In the genomic region with DNA sequence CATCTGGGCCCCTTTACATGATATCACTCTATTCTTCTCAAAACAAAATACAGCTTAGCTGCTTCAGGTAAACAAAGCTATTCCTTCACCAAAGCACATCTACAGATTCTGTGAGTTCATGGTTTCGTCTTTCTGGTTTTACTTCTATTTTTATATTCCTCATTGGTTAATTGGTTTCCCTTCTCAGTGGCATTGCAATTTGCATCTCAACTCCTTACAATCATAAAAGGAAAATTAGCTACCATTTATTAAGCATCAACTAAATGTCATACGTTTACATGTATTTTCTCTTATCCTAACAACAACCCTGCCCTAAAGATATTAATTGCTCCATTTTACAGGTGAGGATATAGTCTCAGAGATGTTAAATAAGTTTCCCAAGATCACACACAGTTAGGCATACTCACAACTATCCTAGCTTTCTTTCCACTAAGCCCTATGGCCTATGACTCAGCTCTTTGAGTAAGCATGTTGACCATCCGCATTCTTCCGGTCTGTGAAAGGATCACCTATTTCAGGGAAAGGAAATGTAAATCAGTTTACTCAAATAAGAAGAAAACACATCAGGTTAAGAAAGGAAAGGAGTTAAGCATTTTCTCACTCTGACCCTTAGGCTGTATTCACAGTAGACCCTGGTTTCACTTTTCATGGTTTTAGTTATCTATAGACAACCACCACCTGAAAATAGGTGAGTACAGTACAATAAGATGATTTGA, we compare ENCODE assay signal across 9 cellular contexts.
DNase-seq lines count a peak whose midpoint lies in the region; ATAC-seq, FAIRE-seq and TF ChIP-seq lines count a peak whose summit lies in the region.
"Had no signal": no experiment of that assay in that cellular context is flagged by ENCODE, and none has a peak within 500 bp of the region (broad histone marks: within the 10 kb centered on the region; RNA-seq: fewer than 3 reads in every experiment).

No MANE protein-coding gene starts in this region.

- TF ChIP-seq EP300 in HepG2 (IDR thresholded peaks at IDR 0.05; ENCODE audit: low read depth in 2 of 2, low read length in 2 of 2) (no peak; a peak in 1 of 4 replicates), HepG2 (CRISPR knock-in tag; IDR thresholded peaks at IDR 0.05; ENCODE audit: borderline replicate concordance) (peak; percentile 28; the same call in 1 of the 2 replicates)

- no peak for TF ChIP-seq POLR2A in HepG2 (IDR thresholded peaks at IDR 0.05; ENCODE audit: insufficient read depth in 1 of 2, low read depth in 2 of 2, low read length in 2 of 2)

- TF ChIP-seq CTCF in HepG2 (CRISPR knock-in tag; IDR thresholded peaks at IDR 0.05) (no peak), chondrocyte (IDR thresholded peaks at IDR 0.05) (no peak)

- no peak overlapping the region for H3K27ac ChIP-seq in HepG2 (ENCODE audit: extremely low read length, insufficient read depth, low read length)
- H3K27ac ChIP-seq: VCaP had no signal

- no peak for TF ChIP-seq RAD21 in HepG2 (CRISPR knock-in tag; IDR thresholded peaks at IDR 0.05)

- no peaks in the 10 kb centered on the region for H3K4me1 Mint-ChIP-seq in chondrocyte (ENCODE audit: low read depth)

- 38% methylated on average over 4 of the region's 4 CpGs for WGBS in HepG2 (ENCODE audit: low lambda C conversion rate)

- in situ Hi-C loops in HepG2 (cut with HindIII; ENCODE audit: extremely low pct_ligation_motif_present, low pct_unique_long_range_greater_than_20kb): loop anchor here (5.0 kb wide), 1 partner anchor 111 kb away; no protein-coding TSS in a partner anchor

- H3K36me3 ChIP-seq in NT2/D1 (ENCODE audit: insufficient read depth, insufficient read length, low read length): no peaks in the 10 kb centered on the region
- H3K36me3 ChIP-seq in HepG2 (replicated peaks in 1 of 2; ENCODE audit: control insufficient read depth in 1 of 2, insufficient read depth in 2 of 2, low read length in 2 of 2): no peaks in the 10 kb centered on the region

- peak overlapping the region; percentile 76 for H2AFZ ChIP-seq in HepG2 (ENCODE audit: low read length)

- H3K4me1 ChIP-seq in NT2/D1 (ENCODE audit: insufficient read depth, insufficient read length): no peaks in the 10 kb centered on the region
- peaks cover 26% of the 10 kb centered on the region for H3K4me1 ChIP-seq in HepG2 (ENCODE audit: insufficient read depth, low read length)

- no peak overlapping the region for H3K4me3 Mint-ChIP-seq in chondrocyte (ENCODE audit: unreplicated experiment)

- peak; percentile 79 for FAIRE-seq in HepG2 (lab: Jason Lieb, UNC)

- CTCF ChIA-PET in HepG2 (lab: Yijun Ruan, JAX; ENCODE audit: low intra/inter-chr PET ratio, low total read pairs): no interaction called here

- no TSS peak for BruUV-seq in HepG2 (replicated peaks; lab: Mats Ljungman, UMichigan)

- peak overlapping the region; percentile 29; the same call in 1 of the 2 replicates for H3K4me2 ChIP-seq in HepG2 (ENCODE audit: low read depth, low read length)

- ATAC-seq in GM18873 (IDR thresholded peaks at IDR 0.05; ENCODE audit: low FRiP score, unreplicated experiment) (peak; percentile 94), HG02840 (IDR thresholded peaks at IDR 0.05; ENCODE audit: low FRiP score, unreplicated experiment) (peak; percentile 93), HepG2 (peak; percentile 87)

- H3K27me3 ChIP-seq in NT2/D1 (ENCODE audit: insufficient read depth, insufficient read length): no peaks in the 10 kb centered on the region
- H3K27me3 ChIP-seq in HepG2 (ENCODE audit: control insufficient read depth in 1 of 2, insufficient read depth in 2 of 2, low read length in 2 of 2): no peaks in the 10 kb centered on the region; a peak in 1 of 5 replicates

- H3K4me3 ChIP-seq in NT2/D1 (ENCODE audit: insufficient read length, low read depth) (no peak overlapping the region), HepG2 (replicated peaks in 1 of 3; ENCODE audit: insufficient read depth in 1 of 3, low read depth in 2 of 3, low read length in 3 of 3) (no peak overlapping the region)

- intact Hi-C loops in HepG2 (cut with micrococcal nuclease; ENCODE audit: unreplicated experiment) (no loop called here), posterior cingulate gyrus (cut with DNase I) (loop anchor here (10.0 kb wide), 1 partner anchor 108 kb away; no protein-coding TSS in a partner anchor)

- H4K20me1 ChIP-seq in HepG2 (ENCODE audit: insufficient read depth, low read length): no peaks in the 10 kb centered on the region

- H3K27me3 Mint-ChIP-seq in chondrocyte (ENCODE audit: low read depth): peaks cover 21% of the 10 kb centered on the region

- H3K9me3 ChIP-seq in NT2/D1 (ENCODE audit: insufficient read depth, low read length): peaks cover 31% of the 10 kb centered on the region; the same call in 1 of the 2 replicates
- H3K9me3 ChIP-seq in HepG2 (ENCODE audit: low read length): no peaks in the 10 kb centered on the region

- POLR2A ChIA-PET in HepG2 (lab: Yijun Ruan, JAX): no interaction called here

- no peaks in the 10 kb centered on the region for H3K9me3 Mint-ChIP-seq in chondrocyte (ENCODE audit: low read depth)

- H3K79me2 ChIP-seq in HepG2 (ENCODE audit: insufficient read depth, low read length): no peaks in the 10 kb centered on the region

- no peaks in the 10 kb centered on the region for H3K36me3 Mint-ChIP-seq in chondrocyte (ENCODE audit: low read depth)

- DNase-seq in NT2/D1 (ENCODE audit: low read depth, low spot score) (peak; percentile 83), HepG2 (ENCODE audit: low spot score) (peak; percentile 70), putamen (ENCODE audit: low spot score) (no peak), chondrocyte (ENCODE audit: low spot score) (no peak), posterior cingulate gyrus (no peak)
- no peak for DNase-seq in activated CD4-positive, alpha-beta T cell treated with anti-CD3 and anti-CD28 coated beads for 1 hour

- H3K27ac Mint-ChIP-seq in chondrocyte (ENCODE audit: unreplicated experiment): no peak overlapping the region

- H3K9ac ChIP-seq in NT2/D1 (ENCODE audit: insufficient read length, low read depth): no peak overlapping the region
- H3K9ac ChIP-seq in HepG2 (ENCODE audit: insufficient read depth, low read depth, low read length): no peak overlapping the region

TF ChIP-seq in HepG2, 621 proteins besides CTCF, POLR2A, EP300 and RAD21 (continues in another document):
- TF ChIP-seq FOXA1 (IDR thresholded peaks at IDR 0.05) (no peak), FOXA1 (CRISPR knock-in tag; IDR thresholded peaks at IDR 0.05) (peak; percentile 79), ZNF121 (CRISPR knock-in tag; IDR thresholded peaks at IDR 0.05) (no peak), ZNF546 (CRISPR knock-in tag; conservative IDR thresholded peaks at IDR 0.05) (no peak), ZC3H13 (CRISPR knock-in tag; IDR thresholded peaks at IDR 0.05) (no peak), ZNF766 (CRISPR knock-in tag; IDR thresholded peaks at IDR 0.05; ENCODE audit: borderline replicate concordance) (no peak), FOSL2 (CRISPR knock-in tag; IDR thresholded peaks at IDR 0.05) (peak; percentile 95), DR1 (CRISPR knock-in tag; IDR thresholded peaks at IDR 0.05) (no peak), MIER2 (CRISPR knock-in tag; IDR thresholded peaks at IDR 0.05) (no peak), ZNF644 (CRISPR knock-in tag; IDR thresholded peaks at IDR 0.05; ENCODE audit: low read depth) (peak; percentile 85), ZNF451 (CRISPR knock-in tag; IDR thresholded peaks at IDR 0.05) (no peak)
- TF ChIP-seq, protein P1, sequence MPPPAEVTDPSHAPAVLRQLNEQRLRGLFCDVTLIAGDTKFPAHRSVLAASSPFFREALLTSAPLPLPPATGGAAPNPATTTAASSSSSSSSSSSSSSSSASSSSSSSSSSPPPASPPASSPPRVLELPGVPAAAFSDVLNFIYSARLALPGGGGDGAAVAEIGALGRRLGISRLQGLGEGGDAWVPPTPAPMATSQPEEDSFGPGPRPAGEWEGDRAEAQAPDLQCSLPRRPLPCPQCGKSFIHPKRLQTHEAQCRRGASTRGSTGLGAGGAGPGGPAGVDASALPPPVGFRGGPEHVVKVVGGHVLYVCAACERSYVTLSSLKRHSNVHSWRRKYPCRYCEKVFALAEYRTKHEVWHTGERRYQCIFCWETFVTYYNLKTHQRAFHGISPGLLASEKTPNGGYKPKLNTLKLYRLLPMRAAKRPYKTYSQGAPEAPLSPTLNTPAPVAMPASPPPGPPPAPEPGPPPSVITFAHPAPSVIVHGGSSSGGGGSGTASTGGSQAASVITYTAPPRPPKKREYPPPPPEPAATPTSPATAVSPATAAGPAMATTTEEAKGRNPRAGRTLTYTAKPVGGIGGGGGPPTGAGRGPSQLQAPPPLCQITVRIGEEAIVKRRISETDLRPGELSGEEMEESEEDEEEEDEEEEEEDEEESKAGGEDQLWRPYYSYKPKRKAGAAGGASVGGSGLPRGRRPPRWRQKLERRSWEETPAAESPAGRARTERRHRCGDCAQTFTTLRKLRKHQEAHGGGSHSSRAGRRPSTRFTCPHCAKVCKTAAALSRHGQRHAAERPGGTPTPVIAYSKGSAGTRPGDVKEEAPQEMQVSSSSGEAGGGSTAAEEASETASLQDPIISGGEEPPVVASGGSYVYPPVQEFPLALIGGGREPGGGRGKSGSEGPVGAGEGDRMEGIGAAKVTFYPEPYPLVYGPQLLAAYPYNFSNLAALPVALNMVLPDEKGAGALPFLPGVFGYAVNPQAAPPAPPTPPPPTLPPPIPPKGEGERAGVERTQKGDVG (CRISPR knock-in tag; IDR thresholded peaks at IDR 0.05; ENCODE audit: borderline replicate concordance): no peak
- TF ChIP-seq, protein P2, sequence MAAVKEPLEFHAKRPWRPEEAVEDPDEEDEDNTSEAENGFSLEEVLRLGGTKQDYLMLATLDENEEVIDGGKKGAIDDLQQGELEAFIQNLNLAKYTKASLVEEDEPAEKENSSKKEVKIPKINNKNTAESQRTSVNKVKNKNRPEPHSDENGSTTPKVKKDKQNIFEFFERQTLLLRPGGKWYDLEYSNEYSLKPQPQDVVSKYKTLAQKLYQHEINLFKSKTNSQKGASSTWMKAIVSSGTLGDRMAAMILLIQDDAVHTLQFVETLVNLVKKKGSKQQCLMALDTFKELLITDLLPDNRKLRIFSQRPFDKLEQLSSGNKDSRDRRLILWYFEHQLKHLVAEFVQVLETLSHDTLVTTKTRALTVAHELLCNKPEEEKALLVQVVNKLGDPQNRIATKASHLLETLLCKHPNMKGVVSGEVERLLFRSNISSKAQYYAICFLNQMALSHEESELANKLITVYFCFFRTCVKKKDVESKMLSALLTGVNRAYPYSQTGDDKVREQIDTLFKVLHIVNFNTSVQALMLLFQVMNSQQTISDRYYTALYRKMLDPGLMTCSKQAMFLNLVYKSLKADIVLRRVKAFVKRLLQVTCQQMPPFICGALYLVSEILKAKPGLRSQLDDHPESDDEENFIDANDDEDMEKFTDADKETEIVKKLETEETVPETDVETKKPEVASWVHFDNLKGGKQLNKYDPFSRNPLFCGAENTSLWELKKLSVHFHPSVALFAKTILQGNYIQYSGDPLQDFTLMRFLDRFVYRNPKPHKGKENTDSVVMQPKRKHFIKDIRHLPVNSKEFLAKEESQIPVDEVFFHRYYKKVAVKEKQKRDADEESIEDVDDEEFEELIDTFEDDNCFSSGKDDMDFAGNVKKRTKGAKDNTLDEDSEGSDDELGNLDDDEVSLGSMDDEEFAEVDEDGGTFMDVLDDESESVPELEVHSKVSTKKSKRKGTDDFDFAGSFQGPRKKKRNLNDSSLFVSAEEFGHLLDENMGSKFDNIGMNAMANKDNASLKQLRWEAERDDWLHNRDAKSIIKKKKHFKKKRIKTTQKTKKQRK (IDR thresholded peaks at IDR 0.05; ENCODE audit: low read length): no peak

Comparison
In these comparisons a context has a peak if more than half of its experiments do, and no peak if none do; other contexts are left out.
1. DNase-seq: peak in NT2/D1 (single experiment) and HepG2 (single experiment); none in putamen (single experiment), activated CD4-positive, alpha-beta T cell treated with anti-CD3 and anti-CD28 coated beads for 1 hour (single experiment), chondrocyte (single experiment) and posterior cingulate gyrus (0 of 10).
2. Peak in every context shown above with its lines, with median percentiles within 50 percentile points of each other: ATAC-seq.